8 cellular contexts compared by ENCODE assay signal in the genomic region with DNA sequence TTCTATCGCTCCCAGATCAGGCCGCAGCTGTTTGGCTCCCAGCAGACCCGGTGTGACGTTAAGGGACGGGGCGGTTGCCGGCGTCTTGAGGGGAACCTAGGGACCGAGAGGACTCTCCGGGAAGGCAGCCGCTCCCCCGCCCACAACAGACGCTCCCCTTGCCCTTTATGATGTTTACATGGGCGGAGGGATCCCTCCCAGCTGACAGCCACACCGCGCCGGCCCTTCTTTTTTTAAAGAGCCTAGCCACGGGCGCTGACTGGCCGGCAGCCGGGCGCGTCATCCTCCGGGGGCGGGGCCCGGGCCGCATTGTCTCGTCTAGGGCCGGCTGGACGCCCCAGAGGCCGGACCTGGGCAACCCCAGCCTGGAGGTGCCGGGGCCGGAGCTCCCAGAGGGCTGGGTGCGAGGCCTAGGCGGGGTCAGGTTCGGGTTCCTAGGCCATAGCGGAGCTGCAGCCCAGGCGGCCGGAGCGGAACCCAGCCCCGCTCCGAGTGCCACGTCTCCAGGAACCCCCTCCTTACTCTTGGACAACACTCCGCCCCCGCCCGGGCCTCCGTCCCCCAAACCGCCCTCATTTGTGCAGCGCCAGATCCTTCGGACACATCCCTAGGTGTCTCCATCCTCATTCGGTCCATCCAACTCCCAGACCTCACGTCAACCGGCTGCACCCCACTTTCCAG. TPM values are rescaled to one million over a fixed set of nuclear protein-coding genes. Genes with fewer than 3 reads are reported as not detected.
DNase-seq lines count a peak whose midpoint lies in the region; ATAC-seq and TF ChIP-seq lines count a peak whose summit lies in the region.

Gene PCAT6 (plus strand): TSS at position 340 of the 681 bp plus-strand sequence.

- WGBS in thymus: under 1% methylated on average over 53 of the region's 53 CpGs

- H3K27ac ChIP-seq in thymus (ENCODE audit: low read depth): peak within 1 kb of the TSS; percentile 90

- peaks cover 12% of the 10 kb centered on the region for H3K4me1 ChIP-seq in thymus (ENCODE audit: control insufficient read depth, insufficient read depth, low read length)

- H3K4me3 ChIP-seq in thymus (ENCODE audit: low read length): peak within 1 kb of the TSS; percentile 93

- H3K9me3 Mint-ChIP-seq in activated naive CD8-positive, alpha-beta T cell treated with anti-CD3 and anti-CD28 coated beads for 36 hours: no peaks in the 10 kb centered on the region
- no peaks in the 10 kb centered on the region for H3K9me3 Mint-ChIP-seq in osteocyte (ENCODE audit: unreplicated experiment)

- peak; percentile 74 for ATAC-seq in HG02571 (IDR thresholded peaks at IDR 0.05; ENCODE audit: unreplicated experiment)

- H3K36me3 ChIP-seq in thymus (ENCODE audit: control insufficient read depth, insufficient read depth): no peaks in the 10 kb centered on the region

- H3K27me3 Mint-ChIP-seq in activated naive CD8-positive, alpha-beta T cell treated with anti-CD3 and anti-CD28 coated beads for 36 hours: peaks cover 18% of the 10 kb centered on the region
- peaks cover 5% of the 10 kb centered on the region for H3K27me3 Mint-ChIP-seq in osteocyte (ENCODE audit: unreplicated experiment)

- H3K4me3 Mint-ChIP-seq in activated naive CD8-positive, alpha-beta T cell treated with anti-CD3 and anti-CD28 coated beads for 36 hours: peak within 1 kb of the TSS; percentile 79
- H3K4me3 Mint-ChIP-seq in osteocyte (ENCODE audit: unreplicated experiment): peak within 1 kb of the TSS; percentile 93

- H3K27ac Mint-ChIP-seq in activated naive CD8-positive, alpha-beta T cell treated with anti-CD3 and anti-CD28 coated beads for 36 hours: peak within 1 kb of the TSS; percentile 76
- H3K27ac Mint-ChIP-seq in osteocyte (ENCODE audit: unreplicated experiment): peak within 1 kb of the TSS; percentile 95

- intact Hi-C loops in head of caudate nucleus (cut with DNase I): loop anchor here (10.0 kb wide), 1 partner anchor 54 kb away; no protein-coding TSS in a partner anchor

- H3K27me3 ChIP-seq in thymus (ENCODE audit: control insufficient read depth, insufficient read depth): peaks cover 6% of the 10 kb centered on the region

- TF ChIP-seq CTCF in osteocyte (IDR thresholded peaks at IDR 0.05): no peak

- peak; percentile 78 for DNase-seq in GM04503 (ENCODE audit: low read depth)
- DNase-seq in NCI-H1092 treated with DMSO at 0.1 percent for 48 hours (lab: John Stamatoyannopoulos, UW): peak; percentile 95
- DNase-seq in SKM-1 treated with dmso at 0.1 percent for 144 hours (lab: John Stamatoyannopoulos, UW; ENCODE audit: unreplicated experiment): peak; percentile 97
- DNase-seq in activated naive CD8-positive, alpha-beta T cell treated with anti-CD3 and anti-CD28 coated beads for 36 hours: peak; percentile 88
- DNase-seq in head of caudate nucleus: peak; percentile 88 to 97 (median 93)
- DNase-seq in osteocyte (ENCODE audit: extremely low spot score, unreplicated experiment): peak; percentile 97

- no peaks in the 10 kb centered on the region for H3K9me3 ChIP-seq in thymus (ENCODE audit: control insufficient read depth)

- H3K4me1 Mint-ChIP-seq in activated naive CD8-positive, alpha-beta T cell treated with anti-CD3 and anti-CD28 coated beads for 36 hours: peaks cover 23% of the 10 kb centered on the region
- H3K4me1 Mint-ChIP-seq in osteocyte (ENCODE audit: unreplicated experiment): peaks cover 36% of the 10 kb centered on the region

- H3K36me3 Mint-ChIP-seq in activated naive CD8-positive, alpha-beta T cell treated with anti-CD3 and anti-CD28 coated beads for 36 hours: no peaks in the 10 kb centered on the region
- H3K36me3 Mint-ChIP-seq in osteocyte (ENCODE audit: unreplicated experiment): no peaks in the 10 kb centered on the region

RNA-seq across cellular contexts. Expression of gene PCAT6, which starts in this region (rescaled TPM):
- under 1 TPM; 0.45 to 0.80 TPM for total RNA-seq in activated naive CD8-positive, alpha-beta T cell treated with anti-CD3 and anti-CD28 coated beads for 36 hours
- total RNA-seq in osteocyte: 3.8 and 5.2 TPM in 2 replicates
- polyA plus RNA-seq in thymus: 1.5 TPM

Comparison
In these comparisons a context has a peak if more than half of its experiments do, and no peak if none do; other contexts are left out.
1. Peak in every context shown above with its lines: DNase-seq, ATAC-seq, H3K4me3 ChIP-seq and H3K27ac ChIP-seq.
2. Peak in DNase-seq in activated naive CD8-positive, alpha-beta T cell treated with anti-CD3 and anti-CD28 coated beads for 36 hours; RNA of the gene not detected or under 1 TPM.